ENCODE assay signal across 2 cellular contexts in the genomic region with DNA sequence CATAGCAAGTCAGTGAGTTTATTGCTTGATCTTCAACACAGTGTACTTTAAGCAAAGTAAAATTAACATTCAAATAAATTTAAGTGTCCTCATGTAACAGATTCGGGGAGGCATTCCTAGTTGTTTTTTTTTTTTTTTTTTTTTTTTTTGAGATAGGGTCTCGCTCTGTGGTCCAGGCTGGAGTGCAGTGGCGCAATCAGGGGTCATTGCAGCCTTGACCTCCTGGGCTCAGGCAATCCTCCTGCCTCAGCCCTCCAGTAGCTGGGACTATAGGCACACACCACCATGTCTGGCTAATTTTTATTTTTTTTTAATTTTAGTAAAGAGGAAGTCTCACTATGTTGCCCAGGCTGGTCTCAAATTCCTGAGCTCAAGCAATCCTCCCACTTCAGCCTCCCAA.
TF ChIP-seq lines count a peak whose summit lies in the region.

No MANE protein-coding gene starts in this region.

TF ChIP-seq in HCT116, 20 proteins besides CTCF, POLR2A, EP300 and RAD21:
- no peak for TF ChIP-seq POLR2AphosphoS5 (IDR thresholded peaks at IDR 0.05; ENCODE audit: low read depth, low read length)
- no peak for TF ChIP-seq CEBPB (IDR thresholded peaks at IDR 0.05; ENCODE audit: low read depth)
- no peak for TF ChIP-seq SP1 (IDR thresholded peaks at IDR 0.05; ENCODE audit: low read depth)
- TF ChIP-seq EGR1 (IDR thresholded peaks at IDR 0.05; ENCODE audit: low read depth), result no peak
- no peak for TF ChIP-seq ELF1 (IDR thresholded peaks at IDR 0.05; ENCODE audit: borderline replicate concordance, low read depth)
- no peak for TF ChIP-seq SIN3A (IDR thresholded peaks at IDR 0.05; ENCODE audit: low read depth)
- no peak for TF ChIP-seq SRF (IDR thresholded peaks at IDR 0.05; ENCODE audit: low read depth)
- no peak for TF ChIP-seq CBX3 (IDR thresholded peaks at IDR 0.05; ENCODE audit: low read depth)
- TF ChIP-seq TCF7L2 (IDR thresholded peaks at IDR 0.05; ENCODE audit: borderline replicate concordance, extremely low read depth, insufficient read depth, insufficient read length), result no peak
- no peak for TF ChIP-seq JUND (IDR thresholded peaks at IDR 0.05)
- TF ChIP-seq YY1 (IDR thresholded peaks at IDR 0.05; ENCODE audit: extremely low read depth, insufficient replicate concordance, low read depth, low read length), result no peak
- TF ChIP-seq EZH2 (IDR thresholded peaks at IDR 0.05), result no peak
- TF ChIP-seq FOSL1 (IDR thresholded peaks at IDR 0.05; ENCODE audit: low read depth), result no peak
- no peak for TF ChIP-seq ZNF274 (IDR thresholded peaks at IDR 0.05; ENCODE audit: low read depth, low read length)
- TF ChIP-seq ZFX (IDR thresholded peaks at IDR 0.05), result no peak

TF ChIP-seq in K562, 482 proteins besides CTCF, POLR2A, EP300 and RAD21:
- no peak for TF ChIP-seq NELFE (IDR thresholded peaks at IDR 0.05; ENCODE audit: insufficient read depth, insufficient read length)
- TF ChIP-seq, protein P1, sequence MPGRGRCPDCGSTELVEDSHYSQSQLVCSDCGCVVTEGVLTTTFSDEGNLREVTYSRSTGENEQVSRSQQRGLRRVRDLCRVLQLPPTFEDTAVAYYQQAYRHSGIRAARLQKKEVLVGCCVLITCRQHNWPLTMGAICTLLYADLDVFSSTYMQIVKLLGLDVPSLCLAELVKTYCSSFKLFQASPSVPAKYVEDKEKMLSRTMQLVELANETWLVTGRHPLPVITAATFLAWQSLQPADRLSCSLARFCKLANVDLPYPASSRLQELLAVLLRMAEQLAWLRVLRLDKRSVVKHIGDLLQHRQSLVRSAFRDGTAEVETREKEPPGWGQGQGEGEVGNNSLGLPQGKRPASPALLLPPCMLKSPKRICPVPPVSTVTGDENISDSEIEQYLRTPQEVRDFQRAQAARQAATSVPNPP (IDR thresholded peaks at IDR 0.05; ENCODE audit: borderline replicate concordance, insufficient read depth, insufficient read length), result no peak
- no peak for TF ChIP-seq DDX20 (tag; IDR thresholded peaks at IDR 0.05; ENCODE audit: low read depth)
- TF ChIP-seq ZBTB33 (CRISPR knock-in tag; IDR thresholded peaks at IDR 0.05), result no peak
- TF ChIP-seq FOXK2 (conservative IDR thresholded peaks at IDR 0.05 in 1 of 2, IDR thresholded peaks at IDR 0.05 in 1 of 2; ENCODE audit: low read depth in 2 of 2), result no peak
- TF ChIP-seq ZNF121 (CRISPR knock-in tag; conservative IDR thresholded peaks at IDR 0.05), result peak; percentile 75
- no peak for TF ChIP-seq TRIM24 (IDR thresholded peaks at IDR 0.05)
- no peak for TF ChIP-seq PHF21A (IDR thresholded peaks at IDR 0.05; ENCODE audit: borderline replicate concordance, low read depth)
- TF ChIP-seq ZNF384 (IDR thresholded peaks at IDR 0.05; ENCODE audit: low read depth, low read length), result 0 out of 2 replicates have a peak, but pooled peaks have one; percentile 21
- TF ChIP-seq CEBPB (tag; IDR thresholded peaks at IDR 0.05), result peak; percentile 70
- TF ChIP-seq SRSF1 (IDR thresholded peaks at IDR 0.05; ENCODE audit: low read depth, low read length), result no peak
- TF ChIP-seq BCOR (IDR thresholded peaks at IDR 0.05), result 0 out of 2 replicates have a peak, but pooled peaks have one; percentile 23
- no peak for TF ChIP-seq ZNF707 (CRISPR knock-in tag; conservative IDR thresholded peaks at IDR 0.05)
- peak; percentile 14 for TF ChIP-seq RBM25 (IDR thresholded peaks at IDR 0.05; ENCODE audit: low read depth, low read length, severe bottlenecking)
